ENCODE assay signal across 8 cellular contexts in genomic region chr1:39398278-39399010, GRCh38.
DNase-seq lines count a peak whose midpoint lies in the region; ATAC-seq, FAIRE-seq and TF ChIP-seq lines count a peak whose summit lies in the region.

No MANE protein-coding gene starts in this region.

- intact Hi-C loops in posterior vena cava (cut with DNase I) = no loop called here

- no peak for TF ChIP-seq POLR2A in GM12892 (IDR thresholded peaks at IDR 0.05; ENCODE audit: low read depth, low read length)

- peak; percentile 24 for FAIRE-seq in GM12892 (lab: Jason Lieb, UNC)

- no peak for ATAC-seq in GM18511 (IDR thresholded peaks at IDR 0.05; ENCODE audit: unreplicated experiment)

- DNase-seq in GM12892 (ENCODE audit: insufficient read length) = no peak
- DNase-seq in NCI-H226 = peak; percentile 99
- DNase-seq in activated effector memory CD4-positive, alpha-beta T cell treated with anti-CD3 and anti-CD28 coated beads, Interleukin-2, amount 50 U/mL, for 16 hours = peak; percentile 74
- DNase-seq in glomerular visceral epithelial cell (ENCODE audit: extremely low spot score) = peak; percentile 98
- peak; percentile 86 for DNase-seq in posterior vena cava (ENCODE audit: low spot score)
- no peak for DNase-seq in DMS114 treated with DMSO at 0.1 percent for 48 hours (lab: John Stamatoyannopoulos, UW; ENCODE audit: unreplicated experiment)
- no peak for DNase-seq in GOT3 (lab: John Stamatoyannopoulos, UW)

Comparison
In these comparisons a context has a peak if more than half of its experiments do, and no peak if none do; other contexts are left out.
1. DNase-seq: peak in NCI-H226 (single experiment), activated effector memory CD4-positive, alpha-beta T cell treated with anti-CD3 and anti-CD28 coated beads, Interleukin-2, amount 50 U/mL, for 16 hours (single experiment), glomerular visceral epithelial cell (single experiment) and posterior vena cava (single experiment); none in GM12892 (single experiment), DMS114 treated with DMSO at 0.1 percent for 48 hours (single experiment) and GOT3 (single experiment).